Comparison of ENCODE assay signal across 11 cellular contexts in genomic region chr2:38515155-38516074, GRCh38.
A peak's percentile ranks its signal among the peaks of the same experiment; 100 is the strongest.
DNase-seq lines count a peak whose midpoint lies in the region; ATAC-seq and TF ChIP-seq lines count a peak whose summit lies in the region.
"Had no signal": no experiment of that assay in that cellular context is flagged by ENCODE, and none has a peak within 500 bp of the region (broad histone marks: within the 10 kb centered on the region; RNA-seq: fewer than 3 reads in every experiment).

No MANE protein-coding gene starts in this region.

- H3K4me3 ChIP-seq in uterus = peak overlapping the region; percentile 32 to 35

- H3K4me3 Mint-ChIP-seq in activated CD8-positive, alpha-beta memory T cell treated with anti-CD3 and anti-CD28 coated beads, Interleukin-2, amount 10 ng/mL, durations not matched to agents 7 days and 5 days = no peak overlapping the region
- H3K4me3 Mint-ChIP-seq: activated CD8-positive, alpha-beta T cell treated with anti-CD3 and anti-CD28 coated beads for 36 hours had no signal

- peaks cover 14% of the 10 kb centered on the region for H3K27me3 Mint-ChIP-seq in activated CD8-positive, alpha-beta memory T cell treated with anti-CD3 and anti-CD28 coated beads, Interleukin-2, amount 10 ng/mL, durations not matched to agents 7 days and 5 days

- H3K27ac ChIP-seq in uterus = peak overlapping the region; percentile 87 to 88

- H3K27me3 ChIP-seq in uterus = no peaks in the 10 kb centered on the region

- no peaks in the 10 kb centered on the region for H3K4me1 ChIP-seq in uterus

- no peak for TF ChIP-seq CTCF in uterus (IDR thresholded peaks at IDR 0.05)

- no peaks in the 10 kb centered on the region for H3K4me1 Mint-ChIP-seq in activated CD8-positive, alpha-beta memory T cell treated with anti-CD3 and anti-CD28 coated beads, Interleukin-2, amount 10 ng/mL, durations not matched to agents 7 days and 5 days

- CTCF ChIA-PET in activated CD8-positive, alpha-beta memory T cell treated with anti-CD3 and anti-CD28 coated beads, Interleukin-2, amount 10 ng/mL, durations not matched to agents 7 days and 5 days (lab: Charles Lee) = no interaction called here

- H3K9me3 Mint-ChIP-seq in activated CD8-positive, alpha-beta memory T cell treated with anti-CD3 and anti-CD28 coated beads, Interleukin-2, amount 10 ng/mL, durations not matched to agents 7 days and 5 days (ENCODE audit: low read depth) = no peaks in the 10 kb centered on the region
- H3K9me3 Mint-ChIP-seq: activated CD8-positive, alpha-beta T cell treated with anti-CD3 and anti-CD28 coated beads for 36 hours had no signal

- H3K9me3 ChIP-seq in uterus = no peaks in the 10 kb centered on the region

- H3K27ac Mint-ChIP-seq in activated CD8-positive, alpha-beta memory T cell treated with anti-CD3 and anti-CD28 coated beads, Interleukin-2, amount 10 ng/mL, durations not matched to agents 7 days and 5 days = no peak overlapping the region
- H3K27ac Mint-ChIP-seq: activated CD8-positive, alpha-beta T cell treated with anti-CD3 and anti-CD28 coated beads for 36 hours had no signal

- no peaks in the 10 kb centered on the region for H3K36me3 ChIP-seq in uterus

- TF ChIP-seq POLR2A in uterus (IDR thresholded peaks at IDR 0.05) = peak in 1 of 2 donors; percentile 54

- ATAC-seq in activated CD8-positive, alpha-beta memory T cell treated with anti-CD3 and anti-CD28 coated beads, Interleukin-2, amount 10 ng/mL, durations not matched to agents 7 days and 5 days = no peak
- ATAC-seq in esophagus mucosa (peak; percentile 91), GM18502 (IDR thresholded peaks at IDR 0.05; ENCODE audit: poor library complexity, unreplicated experiment) (no peak)
- ATAC-seq: activated CD8-positive, alpha-beta T cell treated with anti-CD3 and anti-CD28 coated beads for 36 hours had no signal

- DNase-seq in activated CD8-positive, alpha-beta memory T cell treated with anti-CD3 and anti-CD28 coated beads, Interleukin-2, amount 50 U/mL, for 48 hours = peak; percentile 37
- no peak for DNase-seq in activated CD8-positive, alpha-beta memory T cell treated with anti-CD3 and anti-CD28 coated beads, Interleukin-2, amount 10 ng/mL, durations not matched to agents 7 days and 5 days
- DNase-seq in myocyte (ENCODE audit: low read depth) (peak; percentile 76), uterus (peak; percentile 89 to 94), NCI-H1417 treated with DMSO at 0.1 percent for 48 hours (lab: John Stamatoyannopoulos, UW) (no peak), NAMALWA (ENCODE audit: low spot score) (no peak)
- DNase-seq: activated CD8-positive, alpha-beta T cell treated with anti-CD3 and anti-CD28 coated beads for 36 hours; effector CD8-positive, alpha-beta T cell; NCI-H2227 treated with DMSO at 0.1 percent for 48 hours had no signal

- intact Hi-C loops in uterus (cut with DNase I; ENCODE audit: low total_unique reads) = no loop called here

- H3K36me3 Mint-ChIP-seq in activated CD8-positive, alpha-beta memory T cell treated with anti-CD3 and anti-CD28 coated beads, Interleukin-2, amount 10 ng/mL, durations not matched to agents 7 days and 5 days = no peaks in the 10 kb centered on the region

Comparison
In these comparisons a context has a peak if more than half of its experiments do, and no peak if none do; other contexts are left out.
1. DNase-seq: peak in activated CD8-positive, alpha-beta memory T cell treated with anti-CD3 and anti-CD28 coated beads, Interleukin-2, amount 50 U/mL, for 48 hours (single experiment), myocyte (single experiment) and uterus (2 of 2); none in activated CD8-positive, alpha-beta memory T cell treated with anti-CD3 and anti-CD28 coated beads, Interleukin-2, amount 10 ng/mL, durations not matched to agents 7 days and 5 days (single experiment), NCI-H1417 treated with DMSO at 0.1 percent for 48 hours (single experiment) and NAMALWA (single experiment).